9 cellular contexts compared by ENCODE assay signal in the genomic region with DNA sequence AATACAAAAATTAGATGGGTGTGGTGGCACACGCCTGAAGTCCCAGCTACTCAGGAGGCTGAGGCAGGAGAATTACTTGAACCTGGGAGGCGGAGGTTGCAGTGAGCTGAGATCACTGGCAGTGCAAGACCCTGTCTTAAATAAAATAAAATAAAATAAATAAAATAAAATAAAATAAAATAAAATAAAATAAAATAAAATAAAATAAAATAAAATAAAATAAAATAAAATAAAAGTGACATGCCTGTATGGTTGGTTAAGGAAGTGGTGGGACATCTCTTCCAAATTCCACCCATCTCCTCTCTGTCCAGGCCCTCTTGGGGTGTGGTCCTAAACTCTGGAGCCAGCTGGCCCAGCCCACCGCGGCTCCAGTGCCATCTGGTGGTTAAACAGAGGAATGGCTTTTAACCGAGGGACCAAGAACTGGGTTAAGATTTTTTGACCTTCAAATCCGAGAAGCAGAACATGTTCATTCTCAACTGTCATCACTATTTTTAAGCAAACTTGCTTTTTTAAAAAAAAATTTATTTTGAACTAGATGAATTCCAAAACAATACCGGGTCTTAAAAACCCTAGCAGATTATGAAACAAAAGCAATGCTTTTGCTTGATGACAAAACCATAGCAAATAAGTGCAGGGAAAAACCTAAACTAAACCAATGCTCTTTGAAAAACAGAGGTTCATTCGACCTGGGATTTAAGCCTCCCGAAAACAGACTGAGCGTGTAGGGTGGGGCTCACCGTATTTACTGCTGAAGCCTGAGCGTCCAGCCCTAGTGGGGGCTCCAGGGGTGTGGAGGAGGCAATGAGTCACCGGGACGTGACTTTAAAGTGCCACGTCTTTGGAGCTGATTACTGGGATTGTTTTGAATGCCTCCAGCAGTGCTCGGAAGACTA.
A peak's percentile ranks its signal among the peaks of the same experiment; 100 is the strongest.
DNase-seq lines count a peak whose midpoint lies in the region; ATAC-seq and TF ChIP-seq lines count a peak whose summit lies in the region.
"Had no signal": no experiment of that assay in that cellular context is flagged by ENCODE, and none has a peak within 500 bp of the region (broad histone marks: within the 10 kb centered on the region; RNA-seq: fewer than 3 reads in every experiment).

No MANE protein-coding gene starts in this region.

- H3K4me3 ChIP-seq in HCT116 (replicated peaks in 1 of 2; ENCODE audit: low read depth in 1 of 2, low read length in 2 of 2) (peak overlapping the region; percentile 21 to 44; a peak in 3 of 4 replicates), fibroblast of pulmonary artery (replicated peaks; ENCODE audit: low read depth, low read length) (peak overlapping the region; percentile 24), parathyroid adenoma (ENCODE audit: low read depth, low read length) (no peak overlapping the region)

- H3K4me1 ChIP-seq in HCT116 (ENCODE audit: control insufficient read depth in 1 of 2, insufficient read depth in 2 of 2, low read length in 2 of 2), result peaks cover 8 to 15% of the 10 kb centered on the region in 2 experiments; a peak in 3 of 4 replicates
- H3K4me1 ChIP-seq in parathyroid adenoma, result no peaks in the 10 kb centered on the region

- H3K36me3 ChIP-seq in HCT116 (ENCODE audit: control insufficient read depth in 1 of 2, insufficient read depth in 2 of 2, low read length in 2 of 2) (peaks cover 0 to 5% of the 10 kb centered on the region in 2 experiments; a peak in 2 of 4 replicates), parathyroid adenoma (ENCODE audit: control insufficient read depth, insufficient read depth, low read length) (no peaks in the 10 kb centered on the region)

- no peak overlapping the region for H3K4me3 Mint-ChIP-seq in activated CD4-positive, alpha-beta memory T cell treated with anti-CD3 and anti-CD28 coated beads, Interleukin-2, amount 10 ng/mL, durations not matched to agents 7 days and 5 days

- H3K9me3 Mint-ChIP-seq in activated CD4-positive, alpha-beta memory T cell treated with anti-CD3 and anti-CD28 coated beads, Interleukin-2, amount 10 ng/mL, durations not matched to agents 7 days and 5 days, result no peaks in the 10 kb centered on the region

- H3K79me2 ChIP-seq in HCT116 (ENCODE audit: insufficient read depth, low read length) (no peaks in the 10 kb centered on the region), parathyroid adenoma (no peaks in the 10 kb centered on the region)

- intact Hi-C loops in HCT116 (cut with micrococcal nuclease), result loop anchor here (1.0 to 5.0 kb wide), 2 partner anchors 25 to 189 kb away; a partner anchor contains a TSS

- H3K9me2 ChIP-seq in HCT116 (ENCODE audit: insufficient read depth), result no peaks in the 10 kb centered on the region

- H3K4me2 ChIP-seq in HCT116 (ENCODE audit: low read length), result peak overlapping the region; percentile 75
- no peak overlapping the region for H3K4me2 ChIP-seq in parathyroid adenoma (ENCODE audit: low read length)

- POLR2A ChIA-PET in HCT116 (lab: Charles Lee), result no interaction called here
- POLR2A ChIA-PET in activated CD4-positive, alpha-beta memory T cell treated with anti-CD3 and anti-CD28 coated beads, Interleukin-2, amount 10 ng/mL, durations not matched to agents 7 days and 5 days (lab: Charles Lee), result no interaction called here

- H3K27ac ChIP-seq in HCT116 (ENCODE audit: low read depth, low read length), result no peak overlapping the region
- H3K27ac ChIP-seq in parathyroid adenoma, result no peak overlapping the region
- H3K27ac ChIP-seq: epithelial cell of prostate had no signal

- H3K9ac ChIP-seq in HCT116 (ENCODE audit: low read length) (peak overlapping the region; percentile 12; the same call in 1 of the 2 replicates), parathyroid adenoma (no peak overlapping the region)

- H2AFZ ChIP-seq in HCT116 (ENCODE audit: low read depth, low read length, poor library complexity, severe bottlenecking), result no peak overlapping the region
- no peak overlapping the region for H2AFZ ChIP-seq in parathyroid adenoma

- TF ChIP-seq RAD21 in HCT116 (IDR thresholded peaks at IDR 0.05; ENCODE audit: low read depth), result peak; percentile 75

- CTCF ChIA-PET in HCT116 (lab: Charles Lee), result interaction anchor here (0.9 to 2.9 kb wide), 10 partner anchors 9 to 188 kb away, joined by 3 to 24 read pairs (median 5); no protein-coding TSS in a partner anchor
- CTCF ChIA-PET in activated CD4-positive, alpha-beta memory T cell treated with anti-CD3 and anti-CD28 coated beads, Interleukin-2, amount 10 ng/mL, durations not matched to agents 7 days and 5 days (lab: Charles Lee), result interaction anchor here (0.6 to 3.2 kb wide), 11 partner anchors 9 to 1271 kb away, joined by 3 to 28 read pairs (median 4); no protein-coding TSS in a partner anchor

- H3K27ac Mint-ChIP-seq in activated CD4-positive, alpha-beta memory T cell treated with anti-CD3 and anti-CD28 coated beads, Interleukin-2, amount 10 ng/mL, durations not matched to agents 7 days and 5 days, result no peak overlapping the region

- H3K27me3 Mint-ChIP-seq in activated CD4-positive, alpha-beta memory T cell treated with anti-CD3 and anti-CD28 coated beads, Interleukin-2, amount 10 ng/mL, durations not matched to agents 7 days and 5 days, result peaks cover 5% of the 10 kb centered on the region

- TF ChIP-seq CTCF in HCT116 (IDR thresholded peaks at IDR 0.05 in 2 of 3, conservative IDR thresholded peaks at IDR 0.05 in 1 of 3; ENCODE audit: borderline replicate concordance in 1 of 3, insufficient read depth in 1 of 3, low read depth in 2 of 3, low read length in 2 of 3) (peak; percentile 71 to 89 (median 81)), fibroblast of pulmonary artery (IDR thresholded peaks at IDR 0.05; ENCODE audit: low read length, missing control alignments) (peak; percentile 89), parathyroid adenoma (IDR thresholded peaks at IDR 0.05) (peak; percentile 79)

- BruUV-seq in HCT116 (replicated peaks; lab: Mats Ljungman, UMichigan), result no TSS peak

- RAD21 ChIA-PET in HCT116 (lab: Charles Lee; ENCODE audit: low non-redundant PET in 1 of 2, low total read pairs in 2 of 2, uncharacterized antibody in 2 of 2, unreplicated experiment in 2 of 2), result interaction anchor here (1.0 to 1.4 kb wide), 2 partner anchors 25 to 27 kb away, joined by 3 read pairs; no protein-coding TSS in a partner anchor

- peaks cover 10% of the 10 kb centered on the region for H3K4me1 Mint-ChIP-seq in activated CD4-positive, alpha-beta memory T cell treated with anti-CD3 and anti-CD28 coated beads, Interleukin-2, amount 10 ng/mL, durations not matched to agents 7 days and 5 days

- TF ChIP-seq POLR2A in HCT116 (IDR thresholded peaks at IDR 0.05; ENCODE audit: borderline replicate concordance, extremely low read depth, insufficient read depth, insufficient read length), result no peak

- H3K27me3 ChIP-seq in HCT116 (ENCODE audit: insufficient read depth, low read length) (no peaks in the 10 kb centered on the region), parathyroid adenoma (ENCODE audit: control insufficient read depth, insufficient read depth, low read length) (no peaks in the 10 kb centered on the region)

- no peaks in the 10 kb centered on the region for H4K20me1 ChIP-seq in HCT116 (ENCODE audit: insufficient read depth)

- ATAC-seq in HCT116 (peak; percentile 90), HG03565 (IDR thresholded peaks at IDR 0.05; ENCODE audit: unreplicated experiment) (no peak)

- DNase-seq in DMS 273 (lab: John Stamatoyannopoulos, UW; ENCODE audit: unreplicated experiment), result peak; percentile 83
- DNase-seq in DMS 273 treated with DMSO at 0.1 percent for 48 hours (lab: John Stamatoyannopoulos, UW), result no peak
- peak; percentile 41 for DNase-seq in HCT116 (ENCODE audit: low read depth, low spot score)
- DNase-seq in NCI-H460 (ENCODE audit: extremely low read depth, low read depth), result peak; percentile 51
- DNase-seq in activated CD4-positive, alpha-beta memory T cell treated with anti-CD3 and anti-CD28 coated beads, Interleukin-2, amount 10 ng/mL, durations not matched to agents 7 days and 5 days, result peak; percentile 49
- peak; percentile 67 for DNase-seq in fibroblast of pulmonary artery (ENCODE audit: low read depth)

- peaks cover 3% of the 10 kb centered on the region for H3K36me3 Mint-ChIP-seq in activated CD4-positive, alpha-beta memory T cell treated with anti-CD3 and anti-CD28 coated beads, Interleukin-2, amount 10 ng/mL, durations not matched to agents 7 days and 5 days (ENCODE audit: low read depth)

- H3K9me3 ChIP-seq in HCT116 (ENCODE audit: control insufficient read depth in 1 of 2, insufficient read depth in 1 of 2, low read depth in 1 of 2, low read length in 2 of 2), result no peaks in the 10 kb centered on the region
- no peaks in the 10 kb centered on the region for H3K9me3 ChIP-seq in parathyroid adenoma (ENCODE audit: control insufficient read depth, low read length)

TF ChIP-seq in HCT116, 20 proteins besides CTCF, POLR2A, EP300 and RAD21 (continues in another document):
- no peak for TF ChIP-seq EZH2 (IDR thresholded peaks at IDR 0.05)
- no peak for TF ChIP-seq SRF (IDR thresholded peaks at IDR 0.05; ENCODE audit: low read depth)
- TF ChIP-seq ELF1 (IDR thresholded peaks at IDR 0.05; ENCODE audit: borderline replicate concordance, low read depth), result no peak
- no peak for TF ChIP-seq ZFX (IDR thresholded peaks at IDR 0.05)
- TF ChIP-seq, protein P1, sequence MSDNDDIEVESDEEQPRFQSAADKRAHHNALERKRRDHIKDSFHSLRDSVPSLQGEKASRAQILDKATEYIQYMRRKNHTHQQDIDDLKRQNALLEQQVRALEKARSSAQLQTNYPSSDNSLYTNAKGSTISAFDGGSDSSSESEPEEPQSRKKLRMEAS (IDR thresholded peaks at IDR 0.05), result no peak
- 0 out of 2 replicates have a peak, but pooled peaks have one; percentile 9 for TF ChIP-seq POLR2AphosphoS5 (IDR thresholded peaks at IDR 0.05; ENCODE audit: low read depth, low read length)
- no peak for TF ChIP-seq CEBPB (IDR thresholded peaks at IDR 0.05; ENCODE audit: low read depth)
- TF ChIP-seq SIN3A (IDR thresholded peaks at IDR 0.05; ENCODE audit: low read depth), result no peak
- TF ChIP-seq YY1 (IDR thresholded peaks at IDR 0.05; ENCODE audit: extremely low read depth, insufficient replicate concordance, low read depth, low read length), result no peak
- TF ChIP-seq, protein P2, sequence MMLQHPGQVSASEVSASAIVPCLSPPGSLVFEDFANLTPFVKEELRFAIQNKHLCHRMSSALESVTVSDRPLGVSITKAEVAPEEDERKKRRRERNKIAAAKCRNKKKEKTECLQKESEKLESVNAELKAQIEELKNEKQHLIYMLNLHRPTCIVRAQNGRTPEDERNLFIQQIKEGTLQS (IDR thresholded peaks at IDR 0.05), result no peak
- TF ChIP-seq JUND (IDR thresholded peaks at IDR 0.05), result peak; percentile 53
- TF ChIP-seq EGR1 (IDR thresholded peaks at IDR 0.05; ENCODE audit: low read depth), result 0 out of 2 replicates have a peak, but pooled peaks have one; percentile 21
- TF ChIP-seq TCF7L2 (IDR thresholded peaks at IDR 0.05; ENCODE audit: borderline replicate concordance, extremely low read depth, insufficient read depth, insufficient read length), result peak; percentile 10
- 0 out of 2 replicates have a peak, but pooled peaks have one; percentile 19 for TF ChIP-seq CBX3 (IDR thresholded peaks at IDR 0.05; ENCODE audit: low read depth)
- TF ChIP-seq FOSL1 (IDR thresholded peaks at IDR 0.05; ENCODE audit: low read depth), result peak; percentile 50; the same call in 1 of the 2 replicates
- no peak for TF ChIP-seq EZH2phosphoT487 (IDR thresholded peaks at IDR 0.05; ENCODE audit: borderline replicate concordance)
